In genomic region chr16:70295634-70296033, GRCh38 we compare ENCODE assay signal across 15 cellular contexts. TPM values are rescaled to one million over a fixed set of nuclear protein-coding genes. Genes with fewer than 3 reads are reported as not detected.
DNase-seq lines count a peak whose midpoint lies in the region; ATAC-seq and TF ChIP-seq lines count a peak whose summit lies in the region.
"Had no signal": no experiment of that assay in that cellular context is flagged by ENCODE, and none has a peak within 500 bp of the region (broad histone marks: within the 10 kb centered on the region; RNA-seq: fewer than 3 reads in every experiment).

No MANE protein-coding gene starts in this region.

- no peaks in the 10 kb centered on the region for H3K9me3 Mint-ChIP-seq in neural crest cell
- H3K9me3 Mint-ChIP-seq: CD4-positive, alpha-beta T cell; CD8-positive, alpha-beta T cell had no signal

- no peak for TF ChIP-seq CTCF in neural crest cell (conservative IDR thresholded peaks at IDR 0.05)

- TF ChIP-seq POLR2A in erythroblast (IDR thresholded peaks at IDR 0.05; ENCODE audit: low read length), result no peak

- DNase-seq in activated effector memory CD4-positive, alpha-beta T cell treated with anti-CD3 and anti-CD28 coated beads, Interleukin-2, amount 50 U/mL, for 16 hours, result peak; percentile 13
- no peak for DNase-seq in activated effector memory CD4-positive, alpha-beta T cell treated with Interleukin-2 at 50 U/mL for 16 hours
- peak; percentile 43 to 47 for DNase-seq in erythroblast (lab: John Stamatoyannopoulos, UW)
- DNase-seq in neural crest cell (ENCODE audit: low read depth, low spot score), result no peak
- no peak for DNase-seq in hippocampal formation (lab: John Stamatoyannopoulos, UW)
- DNase-seq: AML-193; Caco-2; Calu3; CD4-positive, alpha-beta T cell; CD8-positive, alpha-beta T cell; DMS79 treated with DMSO at 0.1 percent for 48 hours had no signal

- H3K4me3 Mint-ChIP-seq in neural crest cell, result peak overlapping the region; percentile 27
- H3K4me3 Mint-ChIP-seq: B cell; CD4-positive, alpha-beta T cell; CD8-positive, alpha-beta T cell had no signal

- H3K27me3 Mint-ChIP-seq in neural crest cell (ENCODE audit: low read depth), result no peaks in the 10 kb centered on the region
- H3K27me3 Mint-ChIP-seq: B cell; CD4-positive, alpha-beta T cell had no signal

- no peak overlapping the region for H3K27ac Mint-ChIP-seq in neural crest cell (ENCODE audit: unreplicated experiment)
- H3K27ac Mint-ChIP-seq: B cell; CD4-positive, alpha-beta T cell; CD8-positive, alpha-beta T cell had no signal

- peaks cover 17% of the 10 kb centered on the region for H3K4me1 Mint-ChIP-seq in neural crest cell

- no peak for ATAC-seq in HG03354 (IDR thresholded peaks at IDR 0.05; ENCODE audit: poor library complexity, severe bottlenecking, unreplicated experiment)
- ATAC-seq: A549; CD8-positive, alpha-beta T cell; GM12878 had no signal

- H3K36me3 Mint-ChIP-seq in neural crest cell (ENCODE audit: low read depth), result peaks cover 7% of the 10 kb centered on the region

RNA-seq across cellular contexts. Expression of gene DDX19B, which starts 3.4 kb away (rescaled TPM):
- total RNA-seq in neural crest cell, result 39.7 and 45.2 TPM in 2 replicates

RNA-seq across cellular contexts. Expression of gene AARS1, which starts 6.3 kb away (rescaled TPM):
- total RNA-seq in neural crest cell, result 128 and 129 TPM in 2 replicates

RNA-seq across cellular contexts. Expression of gene EXOSC6, which starts 43.9 kb away (rescaled TPM):
- 39.5 and 41.6 TPM in 2 replicates for total RNA-seq in neural crest cell

RNA-seq across cellular contexts. Expression of gene DDX19A, which starts 51.1 kb away (rescaled TPM):
- 55.2 and 61.8 TPM in 2 replicates for total RNA-seq in neural crest cell

Comparison
In these comparisons a context has a peak if more than half of its experiments do, and no peak if none do; other contexts are left out.
1. DNase-seq: peak in activated effector memory CD4-positive, alpha-beta T cell treated with anti-CD3 and anti-CD28 coated beads, Interleukin-2, amount 50 U/mL, for 16 hours (single experiment) and erythroblast (2 of 2); none in activated effector memory CD4-positive, alpha-beta T cell treated with Interleukin-2 at 50 U/mL for 16 hours (single experiment), neural crest cell (single experiment) and hippocampal formation (0 of 2).